In genomic region chr1:23915470-23915869, GRCh38 we compare ENCODE assay signal across 24 cellular contexts. TPM values are rescaled to one million over a fixed set of nuclear protein-coding genes. Genes with fewer than 3 reads are reported as not detected.
"Had no signal": no experiment of that assay in that cellular context is flagged by ENCODE, and none has a peak within 500 bp of the region (broad histone marks: within the 10 kb centered on the region; RNA-seq: fewer than 3 reads in every experiment).

No MANE protein-coding gene starts in this region.

- H3K9me3 Mint-ChIP-seq: activated CD4-positive, alpha-beta T cell treated with anti-CD3 and anti-CD28 coated beads, Interleukin-2, amount 10 ng/mL, durations not matched to agents 24 days and 14 days; activated CD8-positive, alpha-beta T cell treated with anti-CD3 and anti-CD28 coated beads for 36 hours; activated naive CD8-positive, alpha-beta T cell treated with anti-CD3 and anti-CD28 coated beads, Interleukin-2, amount 50 U/mL, for 24 hours; activated T-cell treated with anti-CD3 and anti-CD28 coated beads, Interleukin-2, amount 50 U/mL, for 4 hours; brain; endodermal cell; natural killer cell treated with Interleukin-12 subunit alpha and Interleukin-12 subunit beta and Interleukin-15 and Interleukin-18, amount 100 ng/mL, for 72 hours; stimulated activated effector memory CD8-positive, alpha-beta T cell treated with anti-CD3 and anti-CD28 coated beads, Interleukin-12 subunit alpha, Interleukin-12 subunit beta, amount 100 ng/mL, for 72 hours had no signal

- H3K27me3 Mint-ChIP-seq: activated CD4-positive, alpha-beta T cell treated with anti-CD3 and anti-CD28 coated beads, Interleukin-2, amount 10 ng/mL, durations not matched to agents 24 days and 14 days; activated CD8-positive, alpha-beta T cell treated with anti-CD3 and anti-CD28 coated beads for 36 hours; activated naive CD8-positive, alpha-beta T cell treated with anti-CD3 and anti-CD28 coated beads, Interleukin-2, amount 50 U/mL, for 24 hours had no signal

- ATAC-seq: activated CD8-positive, alpha-beta T cell treated with anti-CD3 and anti-CD28 coated beads for 36 hours; activated naive CD8-positive, alpha-beta T cell treated with anti-CD3 and anti-CD28 coated beads, Interleukin-2, amount 50 U/mL, for 24 hours; activated T-cell treated with anti-CD3 and anti-CD28 coated beads, Interleukin-2, amount 50 U/mL, for 4 hours; foreskin keratinocyte; natural killer cell treated with Interleukin-12 subunit alpha and Interleukin-12 subunit beta and Interleukin-15 and Interleukin-18, amount 100 ng/mL, for 72 hours; stimulated activated effector memory CD8-positive, alpha-beta T cell treated with anti-CD3 and anti-CD28 coated beads, Interleukin-12 subunit alpha, Interleukin-12 subunit beta, amount 100 ng/mL, for 72 hours had no signal

- H3K4me3 ChIP-seq: lower lobe of right lung, thyroid gland had no signal

- H3K9me3 ChIP-seq: lower lobe of right lung, thyroid gland had no signal

- H3K4me1 ChIP-seq: foreskin keratinocyte had no signal

- H3K4me3 Mint-ChIP-seq: activated CD4-positive, alpha-beta T cell treated with anti-CD3 and anti-CD28 coated beads, Interleukin-2, amount 10 ng/mL, durations not matched to agents 24 days and 14 days; activated CD8-positive, alpha-beta T cell treated with anti-CD3 and anti-CD28 coated beads for 36 hours; activated naive CD4-positive, alpha-beta T cell treated with anti-CD3 and anti-CD28 coated beads, Interleukin-2, amount 10 ng/mL, durations not matched to agents 7 days and 5 days; activated naive CD8-positive, alpha-beta T cell treated with anti-CD3 and anti-CD28 coated beads, Interleukin-2, amount 50 U/mL, for 24 hours; activated T-cell treated with anti-CD3 and anti-CD28 coated beads, Interleukin-2, amount 50 U/mL, for 4 hours; brain; endodermal cell; natural killer cell treated with Interleukin-12 subunit alpha and Interleukin-12 subunit beta and Interleukin-15 and Interleukin-18, amount 100 ng/mL, for 72 hours; stimulated activated effector memory CD8-positive, alpha-beta T cell treated with anti-CD3 and anti-CD28 coated beads, Interleukin-12 subunit alpha, Interleukin-12 subunit beta, amount 100 ng/mL, for 72 hours had no signal

- H3K36me3 Mint-ChIP-seq: activated naive CD4-positive, alpha-beta T cell treated with anti-CD3 and anti-CD28 coated beads, Interleukin-2, amount 10 ng/mL, durations not matched to agents 7 days and 5 days; brain; natural killer cell treated with Interleukin-12 subunit alpha and Interleukin-12 subunit beta and Interleukin-15 and Interleukin-18, amount 100 ng/mL, for 72 hours; stimulated activated effector memory CD8-positive, alpha-beta T cell treated with anti-CD3 and anti-CD28 coated beads, Interleukin-12 subunit alpha, Interleukin-12 subunit beta, amount 100 ng/mL, for 72 hours had no signal

- H3K27ac Mint-ChIP-seq: activated CD4-positive, alpha-beta T cell treated with anti-CD3 and anti-CD28 coated beads, Interleukin-2, amount 10 ng/mL, durations not matched to agents 24 days and 14 days; activated CD8-positive, alpha-beta T cell treated with anti-CD3 and anti-CD28 coated beads for 36 hours; activated naive CD4-positive, alpha-beta T cell treated with anti-CD3 and anti-CD28 coated beads, Interleukin-2, amount 10 ng/mL, durations not matched to agents 7 days and 5 days; activated naive CD8-positive, alpha-beta T cell treated with anti-CD3 and anti-CD28 coated beads, Interleukin-2, amount 50 U/mL, for 24 hours; brain; endodermal cell had no signal

- H3K27me3 ChIP-seq: foreskin keratinocyte, thyroid gland had no signal

- H3K27ac ChIP-seq: epithelial cell of prostate, foreskin keratinocyte, lower lobe of right lung, thyroid gland had no signal

- DNase-seq: activated CD4-positive, alpha-beta T cell treated with anti-CD3 and anti-CD28 coated beads, Interleukin-2, amount 10 ng/mL, durations not matched to agents 24 days and 14 days; activated CD4-positive, CD25-positive, alpha-beta regulatory T cell; activated CD8-positive, alpha-beta memory T cell treated with anti-CD3 and anti-CD28 coated beads, Interleukin-2, amount 50 U/mL, for 4 hours; activated CD8-positive, alpha-beta T cell treated with anti-CD3 and anti-CD28 coated beads for 36 hours; activated effector memory CD4-positive, alpha-beta T cell treated with Interleukin-2 at 50 U/mL for 16 hours; activated naive CD4-positive, alpha-beta T cell treated with anti-CD3 and anti-CD28 coated beads, Interleukin-2, amount 10 ng/mL, durations not matched to agents 7 days and 5 days; activated naive CD8-positive, alpha-beta T cell treated with anti-CD3 and anti-CD28 coated beads, Interleukin-2, amount 50 U/mL, for 24 hours; activated T-cell treated with anti-CD3 and anti-CD28 coated beads, Interleukin-2, amount 50 U/mL, for 4 hours; anterior cingulate cortex; caudate nucleus; endodermal cell; foreskin keratinocyte; glutamatergic neuron; hypothalamus; lower lobe of right lung; stimulated activated CD4-positive, alpha-beta T cell treated with anti-CD3 and anti-CD28 coated beads, Interleukin-4, amount 100 ng/mL, for 24 hours; thyroid gland had no signal

- H3K36me3 ChIP-seq: lower lobe of right lung, thyroid gland had no signal

RNA-seq across cellular contexts. Expression of gene CNR2, which starts 2.3 kb away (rescaled TPM):
- total RNA-seq: activated CD4-positive, alpha-beta T cell treated with anti-CD3 and anti-CD28 coated beads, Interleukin-2, amount 10 ng/mL, durations not matched to agents 24 days and 14 days; endodermal cell; fibroblast of lung; foreskin keratinocyte; lower lobe of right lung had no signal
- polyA plus RNA-seq: fibroblast of lung, foreskin keratinocyte, keratinocyte, urinary bladder had no signal
